ENCODE assay signal across 9 cellular contexts in the genomic region with DNA sequence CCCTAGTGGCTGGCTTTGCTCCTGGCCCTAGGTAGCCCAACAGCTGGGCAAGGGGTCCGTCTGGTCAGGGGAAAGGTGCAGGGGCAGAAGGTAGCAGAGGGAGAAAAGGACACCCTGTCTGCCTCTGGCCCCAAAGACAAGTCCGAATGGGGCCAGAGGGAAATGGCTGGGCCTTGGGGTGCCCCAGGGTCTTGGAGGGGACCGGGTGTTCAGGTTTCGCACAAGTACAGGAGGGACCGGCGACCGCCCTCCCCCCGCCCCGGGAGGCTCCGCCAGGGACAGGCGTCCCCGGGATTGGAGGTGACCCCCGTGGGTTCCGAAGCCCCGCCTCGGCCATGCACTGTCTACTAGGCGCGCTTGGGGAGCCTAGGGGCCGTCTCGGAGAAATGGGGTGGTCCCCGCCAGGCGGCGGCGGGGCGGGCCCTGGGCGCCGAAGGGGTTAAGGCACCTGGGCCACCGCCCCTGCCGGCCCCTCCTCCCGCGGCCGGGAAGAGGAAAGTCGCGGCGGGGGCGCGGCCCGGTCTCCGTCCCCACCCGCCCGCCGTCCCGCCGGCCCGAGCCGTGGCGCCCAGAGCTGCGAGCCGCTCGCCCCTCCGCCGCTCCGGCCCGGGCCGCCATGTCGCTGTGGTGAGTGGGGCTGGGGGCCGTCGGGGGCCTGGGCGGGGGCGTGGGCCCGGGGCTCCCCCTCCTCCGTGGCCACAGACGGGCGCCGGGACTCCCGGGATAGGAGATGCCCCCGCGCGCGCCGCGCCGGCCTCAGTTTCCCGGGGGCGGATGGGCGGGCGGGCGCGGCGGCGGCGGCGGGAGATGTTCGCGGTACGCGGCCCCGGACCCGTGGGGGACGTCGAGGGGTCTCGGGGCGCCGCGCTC. TPM values are rescaled to one million over a fixed set of nuclear protein-coding genes. Genes with fewer than 3 reads are reported as not detected.
DNase-seq lines count a peak whose midpoint lies in the region; ATAC-seq and TF ChIP-seq lines count a peak whose summit lies in the region.
"Had no signal": no experiment of that assay in that cellular context is flagged by ENCODE, and none has a peak within 500 bp of the region (broad histone marks: within the 10 kb centered on the region; RNA-seq: fewer than 3 reads in every experiment).

A gene with protein sequence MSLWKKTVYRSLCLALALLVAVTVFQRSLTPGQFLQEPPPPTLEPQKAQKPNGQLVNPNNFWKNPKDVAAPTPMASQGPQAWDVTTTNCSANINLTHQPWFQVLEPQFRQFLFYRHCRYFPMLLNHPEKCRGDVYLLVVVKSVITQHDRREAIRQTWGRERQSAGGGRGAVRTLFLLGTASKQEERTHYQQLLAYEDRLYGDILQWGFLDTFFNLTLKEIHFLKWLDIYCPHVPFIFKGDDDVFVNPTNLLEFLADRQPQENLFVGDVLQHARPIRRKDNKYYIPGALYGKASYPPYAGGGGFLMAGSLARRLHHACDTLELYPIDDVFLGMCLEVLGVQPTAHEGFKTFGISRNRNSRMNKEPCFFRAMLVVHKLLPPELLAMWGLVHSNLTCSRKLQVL (plus strand): TSS at position 523 of the 870 bp plus-strand sequence. CDS start 94 bp downstream, at position 617.

- DNase-seq in GM19238 (ENCODE audit: insufficient read length, low spot score) (peak; percentile 70), glutamatergic neuron (no peak), HK-2 (ENCODE audit: unreplicated experiment) (no peak), NCI-H2081 (lab: John Stamatoyannopoulos, UW) (no peak)

- H3K36me3 ChIP-seq in OCI-LY3 (replicated peaks; ENCODE audit: low read depth, low read length) (peaks cover 24% of the 10 kb centered on the region), skeletal muscle satellite cell (ENCODE audit: insufficient read depth, low read length) (no peaks in the 10 kb centered on the region)
- H3K36me3 ChIP-seq: SJSA1 had no signal

- H4K20me1 ChIP-seq in OCI-LY3 (ENCODE audit: insufficient read depth, low read length), result peaks cover 21% of the 10 kb centered on the region

- no peaks in the 10 kb centered on the region for H3K4me1 Mint-ChIP-seq in glutamatergic neuron (ENCODE audit: low read depth, unreplicated experiment)

- H3K4me3 ChIP-seq in OCI-LY3 (ENCODE audit: low read length) (peak within 1 kb of the TSS; percentile 100), skeletal muscle satellite cell (ENCODE audit: low read length) (peak within 1 kb of the TSS; percentile 39)
- H3K4me3 ChIP-seq: SJSA1 had no signal

- H3K4me2 ChIP-seq in OCI-LY3 (ENCODE audit: low read length) (peak within 1 kb of the TSS; percentile 99), skeletal muscle satellite cell (ENCODE audit: low read length) (peak within 1 kb of the TSS; percentile 74)

- H3K4me1 ChIP-seq in OCI-LY3 (ENCODE audit: low read length) (peaks cover 45% of the 10 kb centered on the region), skeletal muscle satellite cell (ENCODE audit: control insufficient read depth, insufficient read depth, low read length) (peaks cover 11% of the 10 kb centered on the region)

- no peak within 1 kb of the TSS for H2AFZ ChIP-seq in OCI-LY3 (ENCODE audit: low read depth, low read length)

- H3K27me3 Mint-ChIP-seq in glutamatergic neuron (ENCODE audit: unreplicated experiment), result peaks cover 16% of the 10 kb centered on the region

- peak within 1 kb of the TSS; percentile 100 for H3K27ac ChIP-seq in OCI-LY3 (ENCODE audit: low read length)
- H3K27ac ChIP-seq: SJSA1 had no signal

- H3K79me2 ChIP-seq in OCI-LY3 (ENCODE audit: low read length), result peaks cover 84% of the 10 kb centered on the region

- peaks cover 2% of the 10 kb centered on the region for H3K9me3 Mint-ChIP-seq in glutamatergic neuron (ENCODE audit: unreplicated experiment)

- no peaks in the 10 kb centered on the region for H3K9me3 ChIP-seq in OCI-LY3 (ENCODE audit: insufficient read depth, low read length)
- H3K9me3 ChIP-seq in skeletal muscle satellite cell (replicated peaks; ENCODE audit: low read length), result no peaks in the 10 kb centered on the region
- H3K9me3 ChIP-seq: SJSA1 had no signal

- TF ChIP-seq CTCF in OCI-LY3 (IDR thresholded peaks at IDR 0.05; ENCODE audit: low read depth, low read length) (no peak), glutamatergic neuron (IDR thresholded peaks at IDR 0.05; ENCODE audit: partially characterized antibody, unreplicated experiment) (no peak)

- H3K27me3 ChIP-seq in OCI-LY3 (ENCODE audit: low read depth, low read length), result no peaks in the 10 kb centered on the region
- peaks cover 34% of the 10 kb centered on the region for H3K27me3 ChIP-seq in skeletal muscle satellite cell (ENCODE audit: control insufficient read depth, insufficient read depth, low read length)

- peak within 1 kb of the TSS; percentile 100 for H3K9ac ChIP-seq in OCI-LY3 (ENCODE audit: low read length)
- H3K9ac ChIP-seq in skeletal muscle satellite cell (ENCODE audit: low read depth, low read length), result no peak within 1 kb of the TSS

- ATAC-seq in HG02798 (IDR thresholded peaks at IDR 0.05; ENCODE audit: poor library complexity, unreplicated experiment), result no peak
- no peak for ATAC-seq in GM19467 (IDR thresholded peaks at IDR 0.05; ENCODE audit: unreplicated experiment)

- no peaks in the 10 kb centered on the region for H3K36me3 Mint-ChIP-seq in glutamatergic neuron (ENCODE audit: unreplicated experiment)

- peak within 1 kb of the TSS; percentile 67 for H3K4me3 Mint-ChIP-seq in glutamatergic neuron (ENCODE audit: unreplicated experiment)

- H3K27ac Mint-ChIP-seq in glutamatergic neuron (ENCODE audit: unreplicated experiment), result no peak within 1 kb of the TSS

RNA-seq across cellular contexts. Expression of the gene that starts here (rescaled TPM):
- total RNA-seq in glutamatergic neuron (ENCODE audit: unreplicated experiment), result 0.27 TPM
- under 0.01 TPM in 1 of 2 replicates, not detected in the other for total RNA-seq in skeletal muscle satellite cell (2012; rRNA removed)
- total RNA-seq: SJSA1 had no signal
